24 cellular contexts compared by ENCODE assay signal in genomic region chr13:25253702-25254101, GRCh38. TPM values are rescaled to one million over a fixed set of nuclear protein-coding genes. Genes with fewer than 3 reads are reported as not detected.
DNase-seq lines count a peak whose midpoint lies in the region; ATAC-seq, FAIRE-seq and TF ChIP-seq lines count a peak whose summit lies in the region.
"Had no signal": no experiment of that assay in that cellular context is flagged by ENCODE, and none has a peak within 500 bp of the region (broad histone marks: within the 10 kb centered on the region; RNA-seq: fewer than 3 reads in every experiment).

No MANE protein-coding gene starts in this region.

- H3K9me3 ChIP-seq in astrocyte (ENCODE audit: insufficient read depth, low read depth, low read length) = no peaks in the 10 kb centered on the region
- no peaks in the 10 kb centered on the region for H3K9me3 ChIP-seq in osteoblast (ENCODE audit: low read depth, low read length)
- H3K9me3 ChIP-seq: esophagus muscularis mucosa had no signal

- FAIRE-seq in astrocyte (lab: Jason Lieb, UNC) = peak; percentile 56

- H3K4me1 ChIP-seq in astrocyte (ENCODE audit: insufficient read depth, low read length) (no peaks in the 10 kb centered on the region), osteoblast (ENCODE audit: insufficient read depth, low read length) (peaks cover 6% of the 10 kb centered on the region)
- H3K4me1 ChIP-seq: esophagus muscularis mucosa had no signal

- no peaks in the 10 kb centered on the region for H4K20me1 ChIP-seq in astrocyte (ENCODE audit: insufficient read depth, low read length)
- H4K20me1 ChIP-seq in osteoblast (ENCODE audit: insufficient read depth, low read length) = no peaks in the 10 kb centered on the region

- DNase-seq in Caki2 (ENCODE audit: low read depth) (peak; percentile 44), astrocyte (ENCODE audit: low read depth) (peak; percentile 11), fibroblast of the aortic adventitia (ENCODE audit: low read depth) (peak; percentile 12), osteoblast (ENCODE audit: insufficient read length, low spot score, missing footprints) (no peak), dermis blood vessel endothelial cell (no peak), natural killer cell (no peak), DMS79 (lab: John Stamatoyannopoulos, UW) (no peak)
- DNase-seq: activated CD8-positive, alpha-beta T cell treated with anti-CD3 and anti-CD28 coated beads for 36 hours; activated T-cell treated with anti-CD3 and anti-CD28 coated beads for 4 hours; CD4-positive, alpha-beta memory T cell; DMS53; GF-D8; glutamatergic neuron; H9; KG1; left cardiac atrium; midbrain; NCI-H1694; posterior cingulate gyrus; stimulated activated CD8-positive, alpha-beta memory T cell treated with anti-CD3 and anti-CD28 coated beads, Interleukin-4, amount 100 ng/mL, for 48 hours; substantia nigra had no signal

- H3K27me3 Mint-ChIP-seq in astrocyte (ENCODE audit: low read depth, unreplicated experiment) = no peaks in the 10 kb centered on the region
- H3K27me3 Mint-ChIP-seq in natural killer cell (ENCODE audit: low read depth in 2 of 2) = no peaks in the 10 kb centered on the region
- H3K27me3 Mint-ChIP-seq: activated CD8-positive, alpha-beta T cell treated with anti-CD3 and anti-CD28 coated beads for 36 hours; CD4-positive, alpha-beta memory T cell had no signal

- H3K27me3 ChIP-seq in astrocyte (ENCODE audit: insufficient read depth, low read length) (no peaks in the 10 kb centered on the region), osteoblast (ENCODE audit: insufficient read depth, low read length) (no peaks in the 10 kb centered on the region)
- H3K27me3 ChIP-seq: esophagus muscularis mucosa had no signal

- H3K9ac ChIP-seq in astrocyte (ENCODE audit: low read length) = no peak overlapping the region

- H3K27ac Mint-ChIP-seq in astrocyte (ENCODE audit: unreplicated experiment) (no peak overlapping the region), natural killer cell (no peak overlapping the region)
- H3K27ac Mint-ChIP-seq: activated CD8-positive, alpha-beta T cell treated with anti-CD3 and anti-CD28 coated beads for 36 hours; H9; nephron had no signal

- H3K9me3 Mint-ChIP-seq in astrocyte (ENCODE audit: unreplicated experiment) (no peaks in the 10 kb centered on the region), natural killer cell (no peaks in the 10 kb centered on the region)
- H3K9me3 Mint-ChIP-seq: activated CD8-positive, alpha-beta T cell treated with anti-CD3 and anti-CD28 coated beads for 36 hours; CD4-positive, alpha-beta memory T cell; H9; nephron had no signal

- in situ Hi-C loops in Caki2 (cut with HindIII; ENCODE audit: low pct_unique_long_range_greater_than_20kb, low sequenced_read_pairs) = no loop called here

- no peak for TF ChIP-seq CTCF in astrocyte (IDR thresholded peaks at IDR 0.05; ENCODE audit: insufficient read depth, low read depth, low read length)
- TF ChIP-seq CTCF in fibroblast of the aortic adventitia (IDR thresholded peaks at IDR 0.05; ENCODE audit: insufficient read depth, low read length) = no peak
- TF ChIP-seq CTCF in osteoblast (IDR thresholded peaks at IDR 0.05; ENCODE audit: extremely low read depth, low read depth, low read length) = no peak
- TF ChIP-seq CTCF in natural killer cell (IDR thresholded peaks at IDR 0.05) = no peak

- ATAC-seq in natural killer cell = no peak
- ATAC-seq: activated CD8-positive, alpha-beta T cell treated with anti-CD3 and anti-CD28 coated beads for 36 hours; left cardiac atrium; Right ventricle myocardium inferior had no signal

- H3K36me3 Mint-ChIP-seq in astrocyte (ENCODE audit: low read depth, unreplicated experiment) (peaks cover 9% of the 10 kb centered on the region), natural killer cell (peaks cover 8% of the 10 kb centered on the region)

- H3K36me3 ChIP-seq in astrocyte (ENCODE audit: insufficient read depth, low read length) (peaks cover 25% of the 10 kb centered on the region), osteoblast (ENCODE audit: insufficient read depth, low read length) (peaks cover 35% of the 10 kb centered on the region)

- H3K4me2 ChIP-seq in astrocyte (ENCODE audit: low read length) = no peak overlapping the region
- H3K4me2 ChIP-seq in osteoblast (ENCODE audit: insufficient read depth, low read length) = no peak overlapping the region

- H3K27ac ChIP-seq in astrocyte (ENCODE audit: low read depth, low read length) (no peak overlapping the region), osteoblast (ENCODE audit: low read depth, low read length) (peak overlapping the region; percentile 35)
- H3K27ac ChIP-seq: esophagus muscularis mucosa had no signal

- H3K4me3 ChIP-seq in astrocyte (ENCODE audit: insufficient read depth, low read depth, low read length) (no peak overlapping the region), fibroblast of the aortic adventitia (ENCODE audit: low read depth, low read length) (no peak overlapping the region), osteoblast (ENCODE audit: insufficient read depth, low read length) (no peak overlapping the region)
- H3K4me3 ChIP-seq: esophagus muscularis mucosa had no signal

- H3K79me2 ChIP-seq in astrocyte (ENCODE audit: insufficient read depth, low read length) = no peaks in the 10 kb centered on the region
- H3K79me2 ChIP-seq in osteoblast (ENCODE audit: insufficient read depth, low read length) = no peaks in the 10 kb centered on the region

- H3K4me3 Mint-ChIP-seq in astrocyte (ENCODE audit: unreplicated experiment) (no peak overlapping the region), natural killer cell (no peak overlapping the region)
- H3K4me3 Mint-ChIP-seq: activated CD8-positive, alpha-beta T cell treated with anti-CD3 and anti-CD28 coated beads for 36 hours; CD4-positive, alpha-beta memory T cell; H9; nephron had no signal

- intact Hi-C loops in natural killer cell (cut with micrococcal nuclease) = no loop called here

- H3K4me1 Mint-ChIP-seq in astrocyte (ENCODE audit: low read depth, unreplicated experiment) (peaks cover 7% of the 10 kb centered on the region), natural killer cell (no peaks in the 10 kb centered on the region)
- H3K4me1 Mint-ChIP-seq: nephron had no signal

- H2AFZ ChIP-seq in astrocyte (ENCODE audit: low read depth, low read length) = no peak overlapping the region
- no peak overlapping the region for H2AFZ ChIP-seq in osteoblast (ENCODE audit: low read length)

RNA-seq across cellular contexts. Expression of gene MTMR6, which starts 33.6 kb away (rescaled TPM):
- 8.3 and 15.5 TPM in 2 replicates for total RNA-seq in Caki2 (2014; rRNA removed; shearing (Covaris generic); ENCODE audit: low replicate concordance)
- total RNA-seq in astrocyte (18.5 and 19.3 TPM in 2 replicates), fibroblast of the aortic adventitia (ENCODE audit: low replicate concordance) (12.2 and 29.9 TPM in 2 replicates), osteoblast (25.0 and 25.3 TPM in 2 replicates), dermis blood vessel endothelial cell (24.0 and 30.0 TPM in 2 replicates), natural killer cell (10 to 100 TPM; 16.4 to 18.1 (median 17.3) TPM)

RNA-seq across cellular contexts. Expression of gene NUP58, which starts 47.7 kb away (rescaled TPM):
- 48.2 and 73.1 TPM in 2 replicates for total RNA-seq in Caki2 (2014; rRNA removed; shearing (Covaris generic); ENCODE audit: low replicate concordance)
- total RNA-seq in astrocyte (50.2 and 53.2 TPM in 2 replicates), fibroblast of the aortic adventitia (ENCODE audit: low replicate concordance) (14.2 and 57.3 TPM in 2 replicates), osteoblast (41.0 and 46.3 TPM in 2 replicates), dermis blood vessel endothelial cell (70.3 and 71.8 TPM in 2 replicates), natural killer cell (10 to 100 TPM; 47.4 to 60.0 (median 50.6) TPM)

Comparison
In these comparisons a context has a peak if more than half of its experiments do, and no peak if none do; other contexts are left out.
1. DNase-seq: peak in Caki2 (single experiment), astrocyte (single experiment) and fibroblast of the aortic adventitia (single experiment); none in osteoblast (single experiment), dermis blood vessel endothelial cell (single experiment), natural killer cell (single experiment) and DMS79 (single experiment).